15 cellular contexts compared by ENCODE assay signal in genomic region chr16:24589997-24590396, GRCh38. TPM values are rescaled to one million over a fixed set of nuclear protein-coding genes. Genes with fewer than 3 reads are reported as not detected.
DNase-seq lines count a peak whose midpoint lies in the region; ATAC-seq, FAIRE-seq and TF ChIP-seq lines count a peak whose summit lies in the region.
"Had no signal": no experiment of that assay in that cellular context is flagged by ENCODE, and none has a peak within 500 bp of the region (broad histone marks: within the 10 kb centered on the region; RNA-seq: fewer than 3 reads in every experiment).

No MANE protein-coding gene starts in this region.

- H4K20me1 ChIP-seq in IMR-90 (ENCODE audit: insufficient read depth, low read length) = no peaks in the 10 kb centered on the region
- no peaks in the 10 kb centered on the region for H4K20me1 ChIP-seq in K562 (replicated peaks; ENCODE audit: control insufficient read depth, insufficient read depth, low read length)
- H4K20me1 ChIP-seq in endothelial cell of umbilical vein (replicated peaks; ENCODE audit: control insufficient read depth, extremely low read depth, insufficient read depth, low read length) = no peaks in the 10 kb centered on the region
- H4K20me1 ChIP-seq: BLaER1 had no signal

- in situ Hi-C loops in IMR-90 (cut with MboI; ENCODE audit: low sequenced_read_pairs) (no loop called here), K562 (cut with MboI) (no loop called here), ACHN (cut with HindIII; ENCODE audit: low pct_ligation_motif_present, low pct_unique_long_range_greater_than_20kb, low sequenced_read_pairs) (no loop called here)

- no peak overlapping the region for H4K5ac ChIP-seq in IMR-90 (ENCODE audit: low read depth, low read length)

- H3K36me3 ChIP-seq in IMR-90 (ENCODE audit: control insufficient read depth, insufficient read depth, low read length) = no peaks in the 10 kb centered on the region
- H3K36me3 ChIP-seq in K562 (ENCODE audit: control insufficient read depth, insufficient read depth, low read length) = no peaks in the 10 kb centered on the region
- no peaks in the 10 kb centered on the region for H3K36me3 ChIP-seq in endothelial cell of umbilical vein (ENCODE audit: control insufficient read depth in 2 of 2, extremely low read depth in 1 of 2, insufficient read depth in 2 of 2, low read length in 2 of 2)
- H3K36me3 ChIP-seq: BLaER1, HAP-1 had no signal

- H3K23ac ChIP-seq in IMR-90 (ENCODE audit: low read depth, low read length) = no peak overlapping the region

- dilution Hi-C loops in IMR-90 (cut with HindIII; ENCODE audit: low sequenced_read_pairs, unreplicated experiment) = no loop called here
- dilution Hi-C loops in endothelial cell of umbilical vein (cut with MboI; ENCODE audit: extremely low pct_ligation_motif_present, low sequenced_read_pairs) = no loop called here

- POLR2A ChIA-PET in IMR-90 (lab: Charles Lee; ENCODE audit: unreplicated experiment) = no interaction called here
- POLR2A ChIA-PET in K562 (lab: Yijun Ruan, JAX) = no interaction called here
- POLR2A ChIA-PET in endothelial cell of umbilical vein (lab: Charles Lee) = no interaction called here

- H2AFZ ChIP-seq in IMR-90 (replicated peaks; ENCODE audit: low read length, poor library complexity) (no peak overlapping the region), K562 (ENCODE audit: low read depth, low read length) (no peak overlapping the region), endothelial cell of umbilical vein (ENCODE audit: low read depth, low read length) (peak overlapping the region; percentile 27)
- H2AFZ ChIP-seq: GM23248 had no signal

- H3K4me1 ChIP-seq in IMR-90 (ENCODE audit: control insufficient read depth, insufficient read depth, low read length) (peaks cover 2% of the 10 kb centered on the region; the same call in 1 of the 2 replicates), K562 (replicated peaks in 1 of 2; ENCODE audit: control insufficient read depth in 2 of 2, insufficient read depth in 2 of 2, low read length in 2 of 2) (no peaks in the 10 kb centered on the region), endothelial cell of umbilical vein (ENCODE audit: control insufficient read depth, extremely low read depth, insufficient read depth, low read length) (no peaks in the 10 kb centered on the region), foreskin keratinocyte (peaks cover 18% of the 10 kb centered on the region)
- H3K4me1 ChIP-seq: BLaER1, HAP-1 had no signal

- H3K14ac ChIP-seq in IMR-90 (replicated peaks; ENCODE audit: low read depth, low read length) = no peak overlapping the region

- no peak overlapping the region for H3K18ac ChIP-seq in IMR-90 (ENCODE audit: low read depth, low read length)

- H3K9me3 ChIP-seq in IMR-90 (ENCODE audit: control insufficient read depth, insufficient read depth, low read length) = no peaks in the 10 kb centered on the region
- H3K9me3 ChIP-seq in K562 (replicated peaks; ENCODE audit: control insufficient read depth, insufficient read depth, low read depth, low read length) = no peaks in the 10 kb centered on the region
- no peaks in the 10 kb centered on the region for H3K9me3 ChIP-seq in endothelial cell of umbilical vein (replicated peaks; ENCODE audit: control insufficient read depth, insufficient read depth, low read length)
- H3K9me3 ChIP-seq: BLaER1, HAP-1 had no signal

- no peak overlapping the region for H3K56ac ChIP-seq in IMR-90 (ENCODE audit: extremely low read depth, insufficient read depth, low read length)

- no peak overlapping the region for H2BK120ac ChIP-seq in IMR-90 (ENCODE audit: low read depth, low read length)

- H2BK20ac ChIP-seq in IMR-90 (ENCODE audit: low read depth, low read length) = no peak overlapping the region

- WGBS in IMR-90 (ENCODE audit: extremely low coverage in 2 of 2, insufficient read length in 1 of 2), 2 experiments = no CpG with 5 or more reads among the region's 1 CpG
- 6% methylated on average over 1 of the region's 1 CpG for WGBS in K562 (ENCODE audit: insufficient coverage, low coverage, missing lambda C conversion rate)

- TF ChIP-seq EP300 in K562 (IDR thresholded peaks at IDR 0.05; ENCODE audit: low read length) = no peak

- no peak overlapping the region for H2BK15ac ChIP-seq in IMR-90 (ENCODE audit: low read depth, low read length)

- no peaks in the 10 kb centered on the region for H3K79me2 ChIP-seq in K562 (ENCODE audit: control insufficient read depth, insufficient read depth, low read length)
- H3K79me2 ChIP-seq in endothelial cell of umbilical vein (ENCODE audit: control insufficient read depth, insufficient read depth, low read length) = no peaks in the 10 kb centered on the region

- TF ChIP-seq POLR2A in IMR-90 (IDR thresholded peaks at IDR 0.05; ENCODE audit: low read depth, low read length) = no peak
- no peak for TF ChIP-seq POLR2A in K562 (conservative IDR thresholded peaks at IDR 0.05)
- no peak for TF ChIP-seq POLR2A in endothelial cell of umbilical vein (IDR thresholded peaks at IDR 0.05; ENCODE audit: low read depth, low read length)

- H3K4me2 ChIP-seq in IMR-90 (ENCODE audit: low read depth, low read length) = no peak overlapping the region
- H3K4me2 ChIP-seq in K562 (ENCODE audit: insufficient read depth, low read length) = no peak overlapping the region
- no peak overlapping the region for H3K4me2 ChIP-seq in endothelial cell of umbilical vein (ENCODE audit: insufficient read depth, low read length)
- H3K4me2 ChIP-seq: BLaER1 had no signal

- no peak for DNase-seq in IMR-90
- DNase-seq in K562 (ENCODE audit: extremely low read depth in 1 of 4, low spot score in 3 of 4) = no peak
- peak; percentile 20 for DNase-seq in endothelial cell of umbilical vein (ENCODE audit: low read depth, low spot score)
- DNase-seq in foreskin keratinocyte = peak; percentile 34 to 59
- DNase-seq in ecto neural progenitor cell (ENCODE audit: low spot score) = no peak
- DNase-seq in ACHN = no peak
- no peak for DNase-seq in DMS 273 treated with DMSO at 0.1 percent for 48 hours (lab: John Stamatoyannopoulos, UW)
- DNase-seq: CD4-positive, alpha-beta memory T cell; DMS79 treated with DMSO at 0.1 percent for 48 hours; GF-D8; GM23248; KBM-7 had no signal

- H3K27me3 ChIP-seq in IMR-90 (ENCODE audit: control insufficient read depth, insufficient read depth, low read length) (no peaks in the 10 kb centered on the region), K562 (ENCODE audit: control insufficient read depth in 2 of 2, insufficient read depth in 2 of 2, low read length in 2 of 2) (peaks cover 16 to 18% of the 10 kb centered on the region in 2 experiments), endothelial cell of umbilical vein (ENCODE audit: control insufficient read depth in 2 of 2, insufficient read depth in 2 of 2, low read length in 2 of 2) (no peaks in the 10 kb centered on the region), foreskin keratinocyte (no peaks in the 10 kb centered on the region)
- H3K27me3 ChIP-seq: BLaER1 had no signal

- no peak overlapping the region for H3K4ac ChIP-seq in IMR-90 (ENCODE audit: low read depth, low read length)

- H3K79me1 ChIP-seq in IMR-90 (ENCODE audit: low read depth in 1 of 2, low read length in 2 of 2) = no peaks in the 10 kb centered on the region

- ATAC-seq in IMR-90 (ENCODE audit: low read depth) (no peak), K562 (no peak), foreskin keratinocyte (no peak)

- H4K8ac ChIP-seq in IMR-90 (ENCODE audit: low read depth in 2 of 2, low read length in 2 of 2) = no peak overlapping the region

- no peak overlapping the region for H2AK5ac ChIP-seq in IMR-90 (ENCODE audit: low read depth, low read length)

- TF ChIP-seq RAD21 in IMR-90 (IDR thresholded peaks at IDR 0.05; ENCODE audit: low read length) (no peak), K562 (CRISPR knock-in tag; conservative IDR thresholded peaks at IDR 0.05 in 1 of 2, IDR thresholded peaks at IDR 0.05 in 1 of 2) (no peak)

- H3K4me3 ChIP-seq in IMR-90 (ENCODE audit: insufficient read depth, low read depth, low read length) = no peak overlapping the region
- no peak overlapping the region for H3K4me3 ChIP-seq in K562
- H3K4me3 ChIP-seq in endothelial cell of umbilical vein (replicated peaks in 1 of 3; ENCODE audit: insufficient read depth in 1 of 3, low read depth in 1 of 3, low read length in 3 of 3) = no peak overlapping the region
- H3K4me3 ChIP-seq: BLaER1, GM23248, HAP-1 had no signal

- H3K9ac ChIP-seq in IMR-90 (ENCODE audit: low read depth, low read length) = no peak overlapping the region
- H3K9ac ChIP-seq in K562 (ENCODE audit: insufficient read depth in 1 of 2, low read depth in 2 of 2, low read length in 2 of 2) = no peak overlapping the region
- H3K9ac ChIP-seq in endothelial cell of umbilical vein (replicated peaks; ENCODE audit: extremely low read depth, insufficient read depth, low read length) = no peak overlapping the region
- H3K9ac ChIP-seq: BLaER1, GM23248 had no signal

- H2BK5ac ChIP-seq in IMR-90 (ENCODE audit: low read depth, low read length, poor library complexity, severe bottlenecking) = no peak overlapping the region

- intact Hi-C loops in IMR-90 (cut with micrococcal nuclease) (loop anchor here (5.0 kb wide), 1 partner anchor 37 kb away; no protein-coding TSS in a partner anchor), K562 (cut with micrococcal nuclease) (no loop called here), endothelial cell of umbilical vein (cut with micrococcal nuclease) (no loop called here)

- no peak for TF ChIP-seq CTCF in IMR-90 (conservative IDR thresholded peaks at IDR 0.05; ENCODE audit: low read depth, low read length)
- TF ChIP-seq CTCF in K562 (IDR thresholded peaks at IDR 0.05 in 2 of 3, conservative IDR thresholded peaks at IDR 0.05 in 1 of 3; ENCODE audit: insufficient read depth in 2 of 3, low read depth in 1 of 3, low read length in 3 of 3) = no peak
- TF ChIP-seq CTCF in endothelial cell of umbilical vein (IDR thresholded peaks at IDR 0.05; ENCODE audit: extremely low read depth in 1 of 2, insufficient read depth in 1 of 2, low read depth in 1 of 2, low read length in 2 of 2) = no peak
- TF ChIP-seq CTCF in foreskin keratinocyte (conservative IDR thresholded peaks at IDR 0.05) = no peak

- FAIRE-seq in K562 (lab: Jason Lieb, UNC) (no peak), endothelial cell of umbilical vein (lab: Jason Lieb, UNC) (no peak)
- FAIRE-seq: GM19239 had no signal

- BruUV-seq in IMR-90 (replicated peaks; lab: Mats Ljungman, UMichigan) = no TSS peak
- BruUV-seq in K562 (replicated peaks; lab: Mats Ljungman, UMichigan) = no TSS peak
- no TSS peak for BruUV-seq in endothelial cell of umbilical vein (replicated peaks; lab: Mats Ljungman, UMichigan)

- H2AK9ac ChIP-seq in IMR-90 (replicated peaks; ENCODE audit: low read depth, low read length, poor library complexity) = no peak overlapping the region

- H3K9me1 ChIP-seq in IMR-90 (ENCODE audit: insufficient read depth, low read length) (no peaks in the 10 kb centered on the region), K562 (ENCODE audit: control insufficient read depth, insufficient read depth, low read length) (no peaks in the 10 kb centered on the region), endothelial cell of umbilical vein (replicated peaks; ENCODE audit: control insufficient read depth, extremely low read depth, insufficient read depth, low read length) (no peaks in the 10 kb centered on the region)

- H4K91ac ChIP-seq in IMR-90 (ENCODE audit: insufficient read depth, low read depth, low read length) = no peak overlapping the region

- H3K27ac ChIP-seq in IMR-90 (ENCODE audit: insufficient read depth, low read length) (no peak overlapping the region), K562 (ENCODE audit: extremely low read depth, low read depth, low read length) (no peak overlapping the region), endothelial cell of umbilical vein (ENCODE audit: insufficient read depth, low read depth, low read length) (no peak overlapping the region), foreskin keratinocyte (no peak overlapping the region)
- H3K27ac ChIP-seq: BLaER1, GM23248 had no signal

- CTCF ChIA-PET in IMR-90 (lab: Yijun Ruan, JAX) = no interaction called here
- CTCF ChIA-PET in K562 (lab: Yijun Ruan, JAX; ENCODE audit: low intra/inter-chr PET ratio) = no interaction called here
- CTCF ChIA-PET in endothelial cell of umbilical vein (lab: Charles Lee) = no interaction called here

RNA-seq across cellular contexts. Expression of gene RBBP6, which starts 50.6 kb away (rescaled TPM):
- total RNA-seq in IMR-90 (2012; rRNA removed) = 7.2 and 13.6 TPM in 2 replicates
- polyA plus RNA-seq in IMR-90 (2012; rRNA removed) = 15.2 and 17.8 TPM in 2 replicates
- polyA plus RNA-seq in IMR-90 (2012; cell fraction: cytosol; rRNA removed) = 5.8 and 10.1 TPM in 2 replicates
- polyA plus RNA-seq in IMR-90 (2012; cell fraction: nucleus; rRNA removed; ENCODE audit: low replicate concordance) = 38.0 and 58.9 TPM in 2 replicates
- 112 and 269 TPM in 2 replicates for total RNA-seq in K562 (2011; cell fraction: chromatin; rRNA removed; ENCODE audit: low replicate concordance)
- 67.9 and 77.8 TPM in 2 replicates for total RNA-seq in K562 (2011; cell fraction: nucleolus; rRNA removed)
- total RNA-seq in K562 (2011; cell fraction: nucleoplasm; rRNA removed) = 144 and 226 TPM in 2 replicates
- 19.2 and 24.5 TPM in 2 replicates for total RNA-seq in K562 (2014; rRNA removed)
- 40.2 and 43.0 TPM in 2 replicates for total RNA-seq in K562 (2014; rRNA removed; fragmentation: Illumina TruSeq; extraction: Trizol)
- total RNA-seq in K562 (2015; rRNA removed; fragmentation: Illumina TruSeq; extraction: Trizol) = 42.5 and 42.7 TPM in 2 replicates
- 61.0 and 63.4 TPM in 2 replicates for total RNA-seq in K562 (2021)
- 73.5 and 76.6 TPM in 2 replicates for polyA plus RNA-seq in K562 (2011; rRNA removed)
- polyA plus RNA-seq in K562 (2011; cell fraction: cytosol; rRNA removed) = 14.9 and 20.6 TPM in 2 replicates
- 105 and 129 TPM in 2 replicates for polyA plus RNA-seq in K562 (2011; cell fraction: nucleus; rRNA removed)
- 36.1 and 39.9 TPM in 2 replicates for polyA plus RNA-seq in K562 (2012)
- polyA plus RNA-seq in K562 (2014; fragmentation: Illumina TruSeq; extraction: Trizol) = 45.4 and 57.2 TPM in 2 replicates
- polyA plus RNA-seq in K562 (2014; fragmentation: Nextera tagmentation; extraction: Ambion mirVana) = 10 to 100 TPM; 21.9 to 25.6 TPM
- polyA plus RNA-seq in K562 (2014; rRNA removed) = 53.5 and 58.1 TPM in 2 replicates
- 81.8 and 106 TPM in 2 replicates for polyA minus RNA-seq in K562 (2011; rRNA and poly(A)+ RNA removed)
- polyA minus RNA-seq in K562 (2011; cell fraction: cytosol; rRNA and poly(A)+ RNA removed) = 21.7 and 24.2 TPM in 2 replicates
- polyA minus RNA-seq in K562 (2011; cell fraction: nucleus; rRNA and poly(A)+ RNA removed) = 92.5 and 164 TPM in 2 replicates
- total RNA-seq in endothelial cell of umbilical vein = 49.2 and 52.1 TPM in 2 replicates
- 13.9 and 16.8 TPM in 2 replicates for polyA plus RNA-seq in endothelial cell of umbilical vein
- polyA plus RNA-seq in endothelial cell of umbilical vein (2011; cell fraction: cytosol; rRNA removed) = 16.7 and 19.8 TPM in 2 replicates
- polyA plus RNA-seq in endothelial cell of umbilical vein (2011; cell fraction: nucleus; rRNA removed) = 75.9 and 94.8 TPM in 2 replicates
- 31.1 and 39.2 TPM in 2 replicates for polyA plus RNA-seq in endothelial cell of umbilical vein (2012)
- polyA minus RNA-seq in endothelial cell of umbilical vein = 49.1 and 52.8 TPM in 2 replicates
- polyA minus RNA-seq in endothelial cell of umbilical vein (2011; cell fraction: cytosol; rRNA and poly(A)+ RNA removed) = 17.7 TPM
- 138 and 196 TPM in 2 replicates for polyA minus RNA-seq in endothelial cell of umbilical vein (2011; cell fraction: nucleus; rRNA and poly(A)+ RNA removed)
- 27.4 and 27.8 TPM in 2 replicates for total RNA-seq in foreskin keratinocyte
- 13.1 and 15.4 TPM in 2 replicates for polyA plus RNA-seq in foreskin keratinocyte

Comparison
In these comparisons a context has a peak if more than half of its experiments do, and no peak if none do; other contexts are left out.
1. DNase-seq: peak in endothelial cell of umbilical vein (single experiment) and foreskin keratinocyte (2 of 2); none in IMR-90 (single experiment), K562 (0 of 4), ecto neural progenitor cell (single experiment), ACHN (single experiment) and DMS 273 treated with DMSO at 0.1 percent for 48 hours (single experiment).